ENCODE assay signal across 1 cellular context in the genomic region with DNA sequence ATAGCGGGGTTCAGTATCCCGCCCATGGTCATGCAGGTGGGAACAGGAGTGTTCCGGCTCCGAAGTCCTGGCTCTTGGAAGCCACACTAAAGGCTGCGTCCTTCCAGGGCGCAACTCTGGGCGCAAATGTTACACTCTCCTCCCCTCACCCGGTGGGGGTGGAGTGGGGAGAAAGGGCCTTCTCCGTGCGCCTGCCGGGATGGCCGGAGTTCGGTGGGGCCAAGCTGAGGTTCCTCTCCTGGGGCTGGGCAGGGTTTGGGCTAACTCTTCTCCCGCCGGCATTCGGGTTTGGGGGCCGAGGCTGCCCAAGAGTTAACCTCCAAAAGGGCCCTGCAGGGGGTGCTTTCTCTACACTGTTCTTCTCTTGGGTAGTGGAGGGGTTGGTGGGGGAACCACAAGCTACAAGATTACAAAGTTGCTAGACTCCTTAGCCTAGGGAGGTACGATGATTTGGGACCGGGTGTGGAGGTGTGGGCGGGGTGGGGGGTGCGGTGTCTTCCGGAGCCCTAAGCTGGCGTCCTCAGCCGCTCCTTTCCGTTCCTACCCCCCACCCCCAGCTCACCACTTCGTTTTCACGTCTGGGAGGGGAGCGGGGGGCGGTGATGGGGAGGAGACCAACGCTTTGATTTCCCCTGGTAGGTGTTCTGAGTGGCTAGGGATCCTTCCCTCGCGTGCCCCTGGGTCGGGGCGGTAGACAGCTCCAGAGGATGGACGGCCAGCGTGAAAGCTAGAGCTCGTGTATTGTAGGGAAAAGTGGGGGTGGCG.
TF ChIP-seq lines count a peak whose summit lies in the region.

No MANE protein-coding gene starts in this region.

TF ChIP-seq in GM12878, 131 proteins besides CTCF, POLR2A, EP300 and RAD21:
- TF ChIP-seq YBX1 (IDR thresholded peaks at IDR 0.05) = no peak
- no peak for TF ChIP-seq NFXL1 (IDR thresholded peaks at IDR 0.05; ENCODE audit: borderline replicate concordance)
- peak; percentile 83; the same call in 1 of the 2 replicates for TF ChIP-seq EZH2 (IDR thresholded peaks at IDR 0.05; ENCODE audit: borderline replicate concordance, control insufficient read depth, low read depth, low read length)
- no peak for TF ChIP-seq CBFB (IDR thresholded peaks at IDR 0.05; ENCODE audit: low read depth)
